Comparison of ENCODE assay signal across 31 cellular contexts in the genomic region with DNA sequence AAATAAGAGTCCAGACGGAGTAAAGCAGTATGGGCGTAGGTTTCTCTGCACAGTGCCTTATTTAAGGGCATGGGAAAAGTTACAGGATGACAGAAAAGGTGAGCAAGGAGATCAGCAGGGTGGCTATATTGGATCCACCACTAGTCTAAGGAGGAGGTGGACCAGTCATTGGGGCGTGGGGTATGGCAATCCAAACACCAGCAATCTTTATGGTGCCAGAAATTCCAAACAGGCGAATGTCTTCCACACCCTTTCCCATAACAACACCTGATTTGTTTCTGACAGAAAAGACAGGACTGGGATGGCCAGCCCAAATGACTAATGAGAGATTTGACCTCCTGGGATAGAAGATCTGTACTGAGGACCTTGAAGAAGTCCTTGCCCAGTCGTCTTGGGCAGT.
"Had no signal": no experiment of that assay in that cellular context is flagged by ENCODE, and none has a peak within 500 bp of the region (broad histone marks: within the 10 kb centered on the region; RNA-seq: fewer than 3 reads in every experiment).

No MANE protein-coding gene starts in this region.

- H3K27ac Mint-ChIP-seq: activated CD4-positive, alpha-beta memory T cell treated with anti-CD3 and anti-CD28 coated beads for 36 hours; activated CD4-positive, alpha-beta T cell treated with anti-CD3 and anti-CD28 coated beads, Interleukin-2, amount 10 ng/mL, durations not matched to agents 24 days and 14 days; activated naive CD4-positive, alpha-beta T cell treated with anti-CD3 and anti-CD28 coated beads, Interleukin-2, amount 50 U/mL, for 24 hours; activated naive CD8-positive, alpha-beta T cell treated with anti-CD3 and anti-CD28 coated beads, Interleukin-2, amount 50 U/mL, for 24 hours; activated T-helper 2 cell treated with anti-CD3 and anti-CD28 coated beads, Interferon-gamma antibody, Interleukin-2, Interleukin-4, amounts not matched to agents 10 μg/mL and 5 μg/mL and 100 μg/mL, durations not matched to agents 14 hours and 24 hours and 36 hours; memory B cell; natural killer cell; neural progenitor cell; stimulated activated memory B cell treated with anti-CD40 and anti-IgM and Interleukin-4, amounts not matched to agents 10 μg/mL and 1 μg/mL and 100 μg/mL, for 72 hours; stimulated activated naive CD8-positive, alpha-beta T cell treated with anti-CD3 and anti-CD28 coated beads, Interleukin-15, amount 100 ng/mL, for 72 hours had no signal

- H3K4me2 ChIP-seq: neural progenitor cell, smooth muscle cell had no signal

- H3K4me3 ChIP-seq: esophagus squamous epithelium, neural progenitor cell, psoas muscle, right atrium auricular region, smooth muscle cell, upper lobe of right lung had no signal

- H3K4me1 ChIP-seq: neural progenitor cell, psoas muscle, right atrium auricular region, upper lobe of right lung had no signal

- H3K9me3 ChIP-seq: esophagus squamous epithelium, psoas muscle, right atrium auricular region, upper lobe of right lung had no signal

- H3K4me1 Mint-ChIP-seq: activated CD4-positive, alpha-beta T cell treated with anti-CD3 and anti-CD28 coated beads, Interleukin-2, amount 10 ng/mL, durations not matched to agents 24 days and 14 days; activated naive CD4-positive, alpha-beta T cell treated with anti-CD3 and anti-CD28 coated beads, Interleukin-2, amount 50 U/mL, for 24 hours; activated naive CD8-positive, alpha-beta T cell treated with anti-CD3 and anti-CD28 coated beads, Interleukin-2, amount 50 U/mL, for 24 hours; memory B cell; natural killer cell; stimulated activated memory B cell treated with anti-CD40 and anti-IgM and Interleukin-4, amounts not matched to agents 10 μg/mL and 1 μg/mL and 100 μg/mL, for 72 hours; stimulated activated naive CD8-positive, alpha-beta T cell treated with anti-CD3 and anti-CD28 coated beads, Interleukin-15, amount 100 ng/mL, for 72 hours had no signal

- H3K79me2 ChIP-seq: parathyroid adenoma had no signal

- H3K36me3 Mint-ChIP-seq: activated CD4-positive, alpha-beta memory T cell treated with anti-CD3 and anti-CD28 coated beads for 36 hours; activated naive CD4-positive, alpha-beta T cell treated with anti-CD3 and anti-CD28 coated beads, Interleukin-2, amount 50 U/mL, for 24 hours; memory B cell; natural killer cell; stimulated activated memory B cell treated with anti-CD40 and anti-IgM and Interleukin-4, amounts not matched to agents 10 μg/mL and 1 μg/mL and 100 μg/mL, for 72 hours had no signal

- H3K27ac ChIP-seq: esophagus squamous epithelium, neural progenitor cell, parathyroid adenoma, psoas muscle, right atrium auricular region, upper lobe of right lung had no signal

- H3K9me3 Mint-ChIP-seq: activated CD4-positive, alpha-beta T cell treated with anti-CD3 and anti-CD28 coated beads, Interleukin-2, amount 10 ng/mL, durations not matched to agents 24 days and 14 days; activated naive CD8-positive, alpha-beta T cell treated with anti-CD3 and anti-CD28 coated beads, Interleukin-2, amount 50 U/mL, for 24 hours; memory B cell; stimulated activated memory B cell treated with anti-CD40 and anti-IgM and Interleukin-4, amounts not matched to agents 10 μg/mL and 1 μg/mL and 100 μg/mL, for 72 hours had no signal

- H3K36me3 ChIP-seq: esophagus squamous epithelium, neural progenitor cell, right atrium auricular region, upper lobe of right lung had no signal

- H3K27me3 ChIP-seq: esophagus squamous epithelium, right atrium auricular region, upper lobe of right lung had no signal

- H3K4me3 Mint-ChIP-seq: activated CD4-positive, alpha-beta memory T cell treated with anti-CD3 and anti-CD28 coated beads for 36 hours; activated CD4-positive, alpha-beta T cell treated with anti-CD3 and anti-CD28 coated beads, Interleukin-2, amount 10 ng/mL, durations not matched to agents 24 days and 14 days; activated naive CD4-positive, alpha-beta T cell treated with anti-CD3 and anti-CD28 coated beads, Interleukin-2, amount 50 U/mL, for 24 hours; activated naive CD8-positive, alpha-beta T cell treated with anti-CD3 and anti-CD28 coated beads, Interleukin-2, amount 50 U/mL, for 24 hours; activated T-cell treated with anti-CD3 and anti-CD28 coated beads, Interleukin-2, amount 50 U/mL, for 4 hours; memory B cell; natural killer cell; neural progenitor cell; stimulated activated memory B cell treated with anti-CD40 and anti-IgM and Interleukin-4, amounts not matched to agents 10 μg/mL and 1 μg/mL and 100 μg/mL, for 72 hours; stimulated activated naive CD8-positive, alpha-beta T cell treated with anti-CD3 and anti-CD28 coated beads, Interleukin-15, amount 100 ng/mL, for 72 hours had no signal

- H3K9ac ChIP-seq: neural progenitor cell, parathyroid adenoma had no signal

- H2AFZ ChIP-seq: neural progenitor cell, parathyroid adenoma had no signal

- ATAC-seq: activated naive CD8-positive, alpha-beta T cell treated with anti-CD3 and anti-CD28 coated beads, Interleukin-2, amount 50 U/mL, for 24 hours; activated T-cell treated with anti-CD3 and anti-CD28 coated beads, Interleukin-2, amount 50 U/mL, for 4 hours; left colon; natural killer cell; psoas muscle; stimulated activated memory B cell treated with anti-CD40 and anti-IgM and Interleukin-4, amounts not matched to agents 10 μg/mL and 1 μg/mL and 100 μg/mL, for 72 hours; stimulated activated naive CD8-positive, alpha-beta T cell treated with anti-CD3 and anti-CD28 coated beads, Interleukin-15, amount 100 ng/mL, for 72 hours; upper lobe of right lung had no signal

- DNase-seq: activated CD4-positive, alpha-beta memory T cell treated with anti-CD3 and anti-CD28 coated beads for 36 hours; activated CD4-positive, alpha-beta T cell treated with anti-CD3 and anti-CD28 coated beads, Interleukin-2, amount 10 ng/mL, durations not matched to agents 24 days and 14 days; activated CD4-positive, CD25-positive, alpha-beta regulatory T cell treated with anti-CD3 and anti-CD28 coated beads, Interleukin-2, amount 50 U/mL, for 72 hours; activated CD8-positive, alpha-beta memory T cell treated with anti-CD3 and anti-CD28 coated beads, Interleukin-2, amount 50 U/mL, for 48 hours; activated naive CD8-positive, alpha-beta T cell treated with anti-CD3 and anti-CD28 coated beads, Interleukin-2, amount 50 U/mL, for 24 hours; activated T-cell treated with anti-CD3 and anti-CD28 coated beads, Interleukin-2, amount 50 U/mL, for 4 hours; amygdala; central memory CD4-positive, alpha-beta T cell; esophagus squamous epithelium; left colon; natural killer cell; occipital lobe; psoas muscle; stimulated activated CD4-positive, alpha-beta T cell treated with anti-CD3 and anti-CD28 coated beads, Interleukin-1b, Interleukin-23, amount 100 ng/mL, for 48 hours; stimulated activated CD4-positive, alpha-beta T cell treated with anti-CD3 and anti-CD28 coated beads, Interleukin-4, amount 100 ng/mL, for 4 hours; stimulated activated CD8-positive, alpha-beta memory T cell treated with anti-CD3 and anti-CD28 coated beads, Interleukin-4, amount 100 ng/mL, for 48 hours; stimulated activated naive CD8-positive, alpha-beta T cell treated with anti-CD3 and anti-CD28 coated beads, Interleukin-15, amount 100 ng/mL, for 72 hours; substantia nigra; T-helper 2 cell; upper lobe of right lung had no signal

- H3K27me3 Mint-ChIP-seq: activated CD4-positive, alpha-beta memory T cell treated with anti-CD3 and anti-CD28 coated beads for 36 hours; activated CD4-positive, alpha-beta T cell treated with anti-CD3 and anti-CD28 coated beads, Interleukin-2, amount 10 ng/mL, durations not matched to agents 24 days and 14 days; activated naive CD4-positive, alpha-beta T cell treated with anti-CD3 and anti-CD28 coated beads, Interleukin-2, amount 50 U/mL, for 24 hours; activated naive CD8-positive, alpha-beta T cell treated with anti-CD3 and anti-CD28 coated beads, Interleukin-2, amount 50 U/mL, for 24 hours; memory B cell; stimulated activated memory B cell treated with anti-CD40 and anti-IgM and Interleukin-4, amounts not matched to agents 10 μg/mL and 1 μg/mL and 100 μg/mL, for 72 hours; stimulated activated naive CD8-positive, alpha-beta T cell treated with anti-CD3 and anti-CD28 coated beads, Interleukin-15, amount 100 ng/mL, for 72 hours had no signal

- FAIRE-seq: endothelial cell of umbilical vein, frontal cortex, islet of Langerhans had no signal
